ENCODE assay signal across 16 cellular contexts in genomic region chr2:46281939-46282338, GRCh38.
"Had no signal": no experiment of that assay in that cellular context is flagged by ENCODE, and none has a peak within 500 bp of the region (broad histone marks: within the 10 kb centered on the region; RNA-seq: fewer than 3 reads in every experiment).

No MANE protein-coding gene starts in this region.

- H3K4me3 ChIP-seq: coronary artery, dorsolateral prefrontal cortex, esophagus muscularis mucosa, gastroesophageal sphincter, heart left ventricle, left lung, lower lobe of right lung had no signal

- DNase-seq: dermis blood vessel endothelial cell; dorsolateral prefrontal cortex; effector CD4-positive, alpha-beta T cell; effector memory CD4-positive, alpha-beta T cell; foreskin keratinocyte; heart left ventricle; hippocampal formation; left cardiac atrium; left lung; left ventricle myocardium superior; lower lobe of right lung; mesendoderm; midbrain had no signal

- ATAC-seq: foreskin keratinocyte, gastroesophageal sphincter, heart left ventricle, left cardiac atrium, left lung, left ventricle myocardium superior, lower lobe of right lung had no signal

- H3K27me3 ChIP-seq: foreskin keratinocyte, gastroesophageal sphincter, heart left ventricle, left lung had no signal

- H3K4me1 ChIP-seq: gastroesophageal sphincter, left lung had no signal

- H3K36me3 ChIP-seq: esophagus muscularis mucosa, gastroesophageal sphincter, heart left ventricle, left lung, lower lobe of right lung had no signal

- H3K9me3 ChIP-seq: esophagus muscularis mucosa, gastroesophageal sphincter, heart left ventricle, left lung, lower lobe of right lung had no signal

- H3K27ac ChIP-seq: coronary artery, dorsolateral prefrontal cortex, esophagus muscularis mucosa, foreskin keratinocyte, gastroesophageal sphincter, heart left ventricle, left lung, lower lobe of right lung had no signal
